ENCODE assay signal across 15 cellular contexts in genomic region chr1:167618789-167619188, GRCh38. TPM values are rescaled to one million over a fixed set of nuclear protein-coding genes. Genes with fewer than 3 reads are reported as not detected.
DNase-seq lines count a peak whose midpoint lies in the region; ATAC-seq and TF ChIP-seq lines count a peak whose summit lies in the region.
"Had no signal": no experiment of that assay in that cellular context is flagged by ENCODE, and none has a peak within 500 bp of the region (broad histone marks: within the 10 kb centered on the region; RNA-seq: fewer than 3 reads in every experiment).

No MANE protein-coding gene starts in this region.

- peaks cover 62% of the 10 kb centered on the region for H3K4me1 Mint-ChIP-seq in activated CD4-positive, alpha-beta T cell treated with anti-CD3 and anti-CD28 coated beads, Interleukin-2, amount 10 ng/mL, durations not matched to agents 24 days and 14 days
- H3K4me1 Mint-ChIP-seq in GM23338 (peaks cover 21% of the 10 kb centered on the region), natural killer cell (peaks cover 29 to 37% of the 10 kb centered on the region in 2 donors)
- H3K4me1 Mint-ChIP-seq in activated T-helper 17 cell treated with anti-CD3 and anti-CD28 coated beads, Interleukin-2, amount 50 U/mL, for 72 hours: peaks cover 37% of the 10 kb centered on the region

- peaks cover 21% of the 10 kb centered on the region for H3K4me1 ChIP-seq in GM23338 (ENCODE audit: insufficient read depth)

- H3K4me3 ChIP-seq in GM23338: no peak overlapping the region
- H3K4me3 ChIP-seq: right lobe of liver had no signal

- no peaks in the 10 kb centered on the region for H3F3A ChIP-seq in GM23338 (replicated peaks; ENCODE audit: low read depth)

- intact Hi-C loops in activated CD4-positive, alpha-beta T cell treated with anti-CD3 and anti-CD28 coated beads, Interleukin-2, amount 10 ng/mL, durations not matched to agents 24 days and 14 days (cut with micrococcal nuclease): no loop called here
- intact Hi-C loops in natural killer cell (cut with micrococcal nuclease): no loop called here

- H2AFZ ChIP-seq in GM23338: peak overlapping the region; percentile 90; the same call in 1 of the 2 replicates

- H3K9me3 Mint-ChIP-seq in activated CD4-positive, alpha-beta T cell treated with anti-CD3 and anti-CD28 coated beads, Interleukin-2, amount 10 ng/mL, durations not matched to agents 24 days and 14 days: peaks cover 3% of the 10 kb centered on the region
- H3K9me3 Mint-ChIP-seq in GM23338: peaks cover 14% of the 10 kb centered on the region; the same call in 2 of the 3 replicates
- no peaks in the 10 kb centered on the region for H3K9me3 Mint-ChIP-seq in activated T-helper 17 cell treated with anti-CD3 and anti-CD28 coated beads, Interleukin-2, amount 50 U/mL, for 72 hours
- H3K9me3 Mint-ChIP-seq in natural killer cell: peaks cover 2 to 3% of the 10 kb centered on the region in 2 donors

- no peak for DNase-seq in activated CD4-positive, alpha-beta T cell treated with anti-CD3 and anti-CD28 coated beads, Interleukin-2, amount 10 ng/mL, durations not matched to agents 24 days and 14 days
- no peak for DNase-seq in activated CD4-positive, alpha-beta T cell treated with anti-CD3 and anti-CD28 coated beads for 1 hour
- DNase-seq in GM23338 (ENCODE audit: low spot score): no peak
- DNase-seq in natural killer cell: no peak
- no peak for DNase-seq in UCSD-AML1 (lab: John Stamatoyannopoulos, UW; ENCODE audit: unreplicated experiment)
- no peak for DNase-seq in HEK293T (ENCODE audit: extremely low spot score)
- DNase-seq in NCI-H748 treated with DMSO at 0.1 percent for 48 hours (lab: John Stamatoyannopoulos, UW): no peak
- DNase-seq: activated gamma-delta T cell; caudate nucleus; NCI-H1417; right lobe of liver; stimulated activated CD4-positive, alpha-beta T cell treated with anti-CD3 and anti-CD28 coated beads, Interleukin-4, amount 100 ng/mL, for 4 hours had no signal

- no peak for TF ChIP-seq CTCF in GM23338 (conservative IDR thresholded peaks at IDR 0.05; ENCODE audit: low read depth in 2 of 2)
- TF ChIP-seq CTCF in natural killer cell (IDR thresholded peaks at IDR 0.05): no peak

- peak overlapping the region; percentile 36 for H3K4me3 Mint-ChIP-seq in activated CD4-positive, alpha-beta T cell treated with anti-CD3 and anti-CD28 coated beads, Interleukin-2, amount 10 ng/mL, durations not matched to agents 24 days and 14 days
- H3K4me3 Mint-ChIP-seq in GM23338 (no peak overlapping the region), natural killer cell (peak overlapping the region; percentile 47)
- H3K4me3 Mint-ChIP-seq in activated T-helper 17 cell treated with anti-CD3 and anti-CD28 coated beads, Interleukin-2, amount 50 U/mL, for 72 hours: peak overlapping the region; percentile 86

- H3K27ac Mint-ChIP-seq in activated CD4-positive, alpha-beta T cell treated with anti-CD3 and anti-CD28 coated beads, Interleukin-2, amount 10 ng/mL, durations not matched to agents 24 days and 14 days: peak overlapping the region; percentile 94
- no peak overlapping the region for H3K27ac Mint-ChIP-seq in GM23338
- peak overlapping the region; percentile 83 for H3K27ac Mint-ChIP-seq in activated T-helper 17 cell treated with anti-CD3 and anti-CD28 coated beads, Interleukin-2, amount 50 U/mL, for 72 hours
- H3K27ac Mint-ChIP-seq in natural killer cell: peak overlapping the region; percentile 32 to 68

- H3K4me2 ChIP-seq in GM23338: no peak overlapping the region

- peaks cover 11% of the 10 kb centered on the region for H3K36me3 Mint-ChIP-seq in activated CD4-positive, alpha-beta T cell treated with anti-CD3 and anti-CD28 coated beads, Interleukin-2, amount 10 ng/mL, durations not matched to agents 24 days and 14 days (ENCODE audit: low read depth)
- H3K36me3 Mint-ChIP-seq in GM23338 (ENCODE audit: low read depth): peaks cover 5% of the 10 kb centered on the region; the same call in 1 of the 3 replicates
- no peaks in the 10 kb centered on the region for H3K36me3 Mint-ChIP-seq in activated T-helper 17 cell treated with anti-CD3 and anti-CD28 coated beads, Interleukin-2, amount 50 U/mL, for 72 hours (ENCODE audit: low read depth)
- H3K36me3 Mint-ChIP-seq in natural killer cell: no peaks in the 10 kb centered on the region

- no peaks in the 10 kb centered on the region for H3K27me3 Mint-ChIP-seq in activated CD4-positive, alpha-beta T cell treated with anti-CD3 and anti-CD28 coated beads, Interleukin-2, amount 10 ng/mL, durations not matched to agents 24 days and 14 days
- H3K27me3 Mint-ChIP-seq in GM23338 (ENCODE audit: insufficient read depth, low read depth, poor library complexity) (peaks cover 8% of the 10 kb centered on the region), natural killer cell (ENCODE audit: low read depth in 2 of 2) (no peaks in the 10 kb centered on the region)
- no peaks in the 10 kb centered on the region for H3K27me3 Mint-ChIP-seq in activated T-helper 17 cell treated with anti-CD3 and anti-CD28 coated beads, Interleukin-2, amount 50 U/mL, for 72 hours

- CTCF ChIA-PET in HEK293T (lab: Yijun Ruan, JAX): no interaction called here

- no peak overlapping the region for H3K27ac ChIP-seq in GM23338 (ENCODE audit: low read depth)

- POLR2A ChIA-PET in HEK293T (lab: Yijun Ruan, JAX): no interaction called here

- no peaks in the 10 kb centered on the region for H3K27me3 ChIP-seq in GM23338 (ENCODE audit: insufficient read depth)
- H3K27me3 ChIP-seq: right lobe of liver had no signal

- no peaks in the 10 kb centered on the region for H3K79me2 ChIP-seq in GM23338 (replicated peaks; ENCODE audit: insufficient read depth)

- no peaks in the 10 kb centered on the region for H4K20me1 ChIP-seq in GM23338 (replicated peaks; ENCODE audit: insufficient read depth)

- peaks cover 8% of the 10 kb centered on the region; the same call in 1 of the 2 replicates for H3K9me2 ChIP-seq in GM23338 (ENCODE audit: insufficient read depth)

- peaks cover 4% of the 10 kb centered on the region; the same call in 1 of the 2 replicates for H3K36me3 ChIP-seq in GM23338 (ENCODE audit: insufficient read depth)
- H3K36me3 ChIP-seq: right lobe of liver had no signal

- no peak for ATAC-seq in GM23338
- no peak for ATAC-seq in activated T-helper 17 cell treated with anti-CD3 and anti-CD28 coated beads, Interleukin-2, amount 50 U/mL, for 72 hours (replicated peaks)
- no peak for ATAC-seq in natural killer cell
- ATAC-seq: activated CD4-positive, CD25-positive, alpha-beta regulatory T cell treated with anti-CD3 and anti-CD28 coated beads, Interleukin-2, amount 50 U/mL, for 24 hours; right lobe of liver had no signal

TF ChIP-seq in GM23338, 12 proteins besides CTCF, POLR2A, EP300 and RAD21:
- TF ChIP-seq JUNB (IDR thresholded peaks at IDR 0.05; ENCODE audit: unreplicated experiment) (no peak), ZNF331 (CRISPR knock-in tag; IDR thresholded peaks at IDR 0.05; ENCODE audit: low read depth) (no peak), STAT1 (IDR thresholded peaks at IDR 0.05; ENCODE audit: unreplicated experiment) (no peak)
TF ChIP-seq in GM23338: peak in this region for 0.

TF ChIP-seq in HEK293T, 16 proteins besides CTCF, POLR2A, EP300 and RAD21:
- TF ChIP-seq HDGF (IDR thresholded peaks at IDR 0.05; ENCODE audit: borderline replicate concordance): no peak
- no peak for TF ChIP-seq SP1 (IDR thresholded peaks at IDR 0.05)
- no peak for TF ChIP-seq ARNT (IDR thresholded peaks at IDR 0.05)
- no peak for TF ChIP-seq LEF1 (IDR thresholded peaks at IDR 0.05; ENCODE audit: borderline replicate concordance)
- no peak for TF ChIP-seq L3MBTL2 (conservative IDR thresholded peaks at IDR 0.05)
- TF ChIP-seq TARDBP (IDR thresholded peaks at IDR 0.05): no peak
- no peak for TF ChIP-seq CTBP1 (IDR thresholded peaks at IDR 0.05; ENCODE audit: borderline replicate concordance)
- no peak for TF ChIP-seq NFRKB (IDR thresholded peaks at IDR 0.05)
- no peak for TF ChIP-seq BHLHE40 (IDR thresholded peaks at IDR 0.05; ENCODE audit: borderline replicate concordance)
- no peak for TF ChIP-seq FOXM1 (IDR thresholded peaks at IDR 0.05; ENCODE audit: borderline replicate concordance)
- TF ChIP-seq PKNOX1 (IDR thresholded peaks at IDR 0.05): no peak
- TF ChIP-seq FOXK2 (IDR thresholded peaks at IDR 0.05): no peak
- no peak for TF ChIP-seq SUZ12 (IDR thresholded peaks at IDR 0.05)
- no peak for TF ChIP-seq ZNF384 (IDR thresholded peaks at IDR 0.05)
- TF ChIP-seq FOXA1 (IDR thresholded peaks at IDR 0.05): no peak
- no peak for TF ChIP-seq ELF4 (IDR thresholded peaks at IDR 0.05)

RNA-seq across cellular contexts. Expression of gene RCSD1, which starts 11.2 kb away (rescaled TPM):
- total RNA-seq in activated CD4-positive, alpha-beta T cell treated with anti-CD3 and anti-CD28 coated beads, Interleukin-2, amount 10 ng/mL, durations not matched to agents 24 days and 14 days: 74.7 and 81.0 TPM in 2 replicates
- 0.73 TPM in 1 of 2 replicates, not detected in the other for total RNA-seq in GM23338 (2014; rRNA removed; shearing (Covaris generic))
- 0.18 and 0.42 TPM in 2 replicates for polyA plus RNA-seq in GM23338 (2016; fragmentation: Nextera tagmentation; extraction: Ambion mirVana)
- 10 to 100 TPM; 69.0 to 75.5 TPM for total RNA-seq in activated T-helper 17 cell treated with anti-CD3 and anti-CD28 coated beads, Interleukin-2, amount 50 U/mL, for 72 hours
- 100 to 1,000 TPM in 2 of 3 donors, 10 to 100 TPM in 1; 86.3 to 130 (median 110) TPM for total RNA-seq in natural killer cell
- total RNA-seq: A673 had no signal

Comparison
In these comparisons a context has a peak if more than half of its experiments do, and no peak if none do; other contexts are left out.
1. RNA of gene RCSD1, which starts 11.2 kb away (total RNA-seq): 86.3 to 130 TPM in natural killer cell, 74.7 to 81.0 TPM in activated CD4-positive, alpha-beta T cell treated with anti-CD3 and anti-CD28 coated beads, Interleukin-2, amount 10 ng/mL, durations not matched to agents 24 days and 14 days and 69.0 to 75.5 TPM in activated T-helper 17 cell treated with anti-CD3 and anti-CD28 coated beads, Interleukin-2, amount 50 U/mL, for 72 hours; 0.73 TPM in GM23338; every median in the first group is over 10 times any median in the second.